ENCODE assay signal across 36 cellular contexts in genomic region chr1:147712605-147713004, GRCh38. TPM values are rescaled to one million over a fixed set of nuclear protein-coding genes. Genes with fewer than 3 reads are reported as not detected.
"Had no signal": no experiment of that assay in that cellular context is flagged by ENCODE, and none has a peak within 500 bp of the region (broad histone marks: within the 10 kb centered on the region; RNA-seq: fewer than 3 reads in every experiment).

No MANE protein-coding gene starts in this region.

- H3K4me3 ChIP-seq: MG63 had no signal

- H3K27ac ChIP-seq: KMS-11 had no signal

- H3K9ac ChIP-seq: KMS-11 had no signal

- H3K36me3 ChIP-seq: MG63 had no signal

- H3K4me2 ChIP-seq: KMS-11 had no signal

- DNase-seq: Karpas-422, Kasumi-1, KG1, MG63, MM.1S, MV-4-11, NCI-H1048, NCI-H1092, NCI-H1092 treated with DMSO at 0.1 percent for 48 hours, NCI-H1105, NCI-H1105 treated with DMSO at 0.1 percent for 48 hours, NCI-H1417, NCI-H1417 treated with DMSO at 0.1 percent for 48 hours, NCI-H1436, NCI-H1436 treated with DMSO at 0.1 percent for 48 hours, NCI-H146, NCI-H1694, NCI-H1694 treated with DMSO at 0.1 percent for 48 hours, NCI-H187, NCI-H187 treated with DMSO at 0.1 percent for 48 hours, NCI-H1930, NCI-H2029, NCI-H2029 treated with DMSO at 0.1 percent for 48 hours, NCI-H2081, NCI-H2081 treated with DMSO at 0.1 percent for 48 hours, NCI-H2107, NCI-H2171, NCI-H2171 treated with DMSO at 0.1 percent for 48 hours, NCI-H2227 treated with DMSO at 0.1 percent for 48 hours, NCI-H226, NCI-H345, NCI-H446 treated with DMSO at 0.1 percent for 48 hours, NCI-H510A, NCI-H510A treated with DMSO at 0.1 percent for 48 hours had no signal

- H3K9me3 ChIP-seq: MG63 had no signal

RNA-seq across cellular contexts. Expression of gene GJA5, which starts 47.8 kb away (rescaled TPM):
- total RNA-seq: LHCN-M2 had no signal
